Comparison of ENCODE assay signal across 9 cellular contexts in genomic region chr16:79605999-79606398, GRCh38. TPM values are rescaled to one million over a fixed set of nuclear protein-coding genes. Genes with fewer than 3 reads are reported as not detected.
DNase-seq lines count a peak whose midpoint lies in the region; ATAC-seq and TF ChIP-seq lines count a peak whose summit lies in the region.
"Had no signal": no experiment of that assay in that cellular context is flagged by ENCODE, and none has a peak within 500 bp of the region (broad histone marks: within the 10 kb centered on the region; RNA-seq: fewer than 3 reads in every experiment).

No MANE protein-coding gene starts in this region.

- no peaks in the 10 kb centered on the region for H3K9me3 Mint-ChIP-seq in activated CD8-positive, alpha-beta T cell treated with anti-CD3 and anti-CD28 coated beads, Interleukin-2, amount 10 ng/mL, durations not matched to agents 7 days and 5 days (ENCODE audit: insufficient read depth)
- H3K9me3 Mint-ChIP-seq: activated naive CD8-positive, alpha-beta T cell treated with anti-CD3 and anti-CD28 coated beads, Interleukin-2, amount 50 U/mL, for 24 hours had no signal

- no peak overlapping the region for H3K4me3 ChIP-seq in choroid plexus epithelial cell (ENCODE audit: low read depth, low read length)
- H3K4me3 ChIP-seq: SK-N-MC had no signal

- no peak overlapping the region for H3K4me3 Mint-ChIP-seq in activated CD8-positive, alpha-beta T cell treated with anti-CD3 and anti-CD28 coated beads, Interleukin-2, amount 10 ng/mL, durations not matched to agents 7 days and 5 days
- H3K4me3 Mint-ChIP-seq: activated naive CD8-positive, alpha-beta T cell treated with anti-CD3 and anti-CD28 coated beads, Interleukin-2, amount 50 U/mL, for 24 hours had no signal

- POLR2A ChIA-PET in activated CD8-positive, alpha-beta T cell treated with anti-CD3 and anti-CD28 coated beads, Interleukin-2, amount 10 ng/mL, durations not matched to agents 7 days and 5 days (lab: Charles Lee) = interaction anchor here (0.6 kb wide), 1 partner anchor 11 kb away, joined by 3 read pairs; no protein-coding TSS in a partner anchor

- no peaks in the 10 kb centered on the region for H3K36me3 Mint-ChIP-seq in activated CD8-positive, alpha-beta T cell treated with anti-CD3 and anti-CD28 coated beads, Interleukin-2, amount 10 ng/mL, durations not matched to agents 7 days and 5 days (ENCODE audit: low read depth)

- CTCF ChIA-PET in activated CD8-positive, alpha-beta T cell treated with anti-CD3 and anti-CD28 coated beads, Interleukin-2, amount 10 ng/mL, durations not matched to agents 7 days and 5 days (lab: Charles Lee) = interaction anchor here (1.3 kb wide), 1 partner anchor 10 kb away, joined by 3 read pairs; no protein-coding TSS in a partner anchor

- DNase-seq in choroid plexus epithelial cell (ENCODE audit: low read depth) = peak; percentile 33
- peak; percentile 50 for DNase-seq in stimulated activated CD4-positive, alpha-beta T cell treated with anti-CD3 and anti-CD28 coated beads, Interleukin-4, amount 100 ng/mL, for 24 hours
- no peak for DNase-seq in activated CD8-positive, alpha-beta T cell treated with anti-CD3 and anti-CD28 coated beads, Interleukin-2, amount 10 ng/mL, durations not matched to agents 7 days and 5 days
- DNase-seq: activated naive CD8-positive, alpha-beta T cell treated with anti-CD3 and anti-CD28 coated beads, Interleukin-2, amount 50 U/mL, for 24 hours had no signal

- H3K27ac Mint-ChIP-seq in activated CD8-positive, alpha-beta T cell treated with anti-CD3 and anti-CD28 coated beads, Interleukin-2, amount 10 ng/mL, durations not matched to agents 7 days and 5 days = no peak overlapping the region
- H3K27ac Mint-ChIP-seq: activated naive CD8-positive, alpha-beta T cell treated with anti-CD3 and anti-CD28 coated beads, Interleukin-2, amount 50 U/mL, for 24 hours had no signal

- ATAC-seq in GM19438 (IDR thresholded peaks at IDR 0.05; ENCODE audit: low read depth, unreplicated experiment) (peak; percentile 92), HG03280 (IDR thresholded peaks at IDR 0.05; ENCODE audit: unreplicated experiment) (peak; percentile 82), GM18873 (IDR thresholded peaks at IDR 0.05; ENCODE audit: low FRiP score, unreplicated experiment) (no peak), HG03439 (IDR thresholded peaks at IDR 0.05; ENCODE audit: unreplicated experiment) (no peak)
- ATAC-seq in activated CD8-positive, alpha-beta T cell treated with anti-CD3 and anti-CD28 coated beads, Interleukin-2, amount 10 ng/mL, durations not matched to agents 7 days and 5 days = no peak
- ATAC-seq: activated naive CD8-positive, alpha-beta T cell treated with anti-CD3 and anti-CD28 coated beads, Interleukin-2, amount 50 U/mL, for 24 hours had no signal

- H3K27me3 Mint-ChIP-seq in activated CD8-positive, alpha-beta T cell treated with anti-CD3 and anti-CD28 coated beads, Interleukin-2, amount 10 ng/mL, durations not matched to agents 7 days and 5 days (ENCODE audit: low read depth) = peaks cover 45% of the 10 kb centered on the region

- no peak for TF ChIP-seq CTCF in choroid plexus epithelial cell (conservative IDR thresholded peaks at IDR 0.05; ENCODE audit: low read depth, low read length)

- H3K4me1 Mint-ChIP-seq in activated CD8-positive, alpha-beta T cell treated with anti-CD3 and anti-CD28 coated beads, Interleukin-2, amount 10 ng/mL, durations not matched to agents 7 days and 5 days (ENCODE audit: low read depth) = peaks cover 11% of the 10 kb centered on the region

RNA-seq across cellular contexts. Expression of gene MAF, which starts 5.5 kb away (rescaled TPM):
- 1 to 10 TPM; 4.3 to 4.6 TPM for total RNA-seq in activated CD8-positive, alpha-beta T cell treated with anti-CD3 and anti-CD28 coated beads, Interleukin-2, amount 10 ng/mL, durations not matched to agents 7 days and 5 days

Comparison
In these comparisons a context has a peak if more than half of its experiments do, and no peak if none do; other contexts are left out.
1. ATAC-seq: peak in GM19438 (single experiment) and HG03280 (single experiment); none in GM18873 (single experiment), HG03439 (single experiment) and activated CD8-positive, alpha-beta T cell treated with anti-CD3 and anti-CD28 coated beads, Interleukin-2, amount 10 ng/mL, durations not matched to agents 7 days and 5 days (single experiment).